Comparison of ENCODE assay signal across 2 cellular contexts in genomic region chr5:134146651-134147544, GRCh38.
TF ChIP-seq lines count a peak whose summit lies in the region.

No MANE protein-coding gene starts in this region.

TF ChIP-seq in GM12891, 5 proteins besides CTCF, POLR2A, EP300 and RAD21:
- TF ChIP-seq POU2F2 (IDR thresholded peaks at IDR 0.05; ENCODE audit: low read depth, low read length) (0 out of 2 replicates have a peak, but pooled peaks have one; percentile 7), TAF1 (IDR thresholded peaks at IDR 0.05; ENCODE audit: low read depth, low read length) (no peak), SPI1 (IDR thresholded peaks at IDR 0.05; ENCODE audit: low read depth, low read length) (no peak), POLR2AphosphoS5 (IDR thresholded peaks at IDR 0.05; ENCODE audit: low read depth, low read length) (peak; percentile 61; the same call in 1 of the 2 replicates)

TF ChIP-seq in K562, 482 proteins besides CTCF, POLR2A, EP300 and RAD21:
- TF ChIP-seq POLR2AphosphoS5 (IDR thresholded peaks at IDR 0.05; ENCODE audit: control insufficient read depth, insufficient read depth, low read depth, low read length) (peak; percentile 26; the same call in 1 of the 2 replicates), STAT5B (CRISPR knock-in tag; IDR thresholded peaks at IDR 0.05) (no peak)
